31 cellular contexts compared by ENCODE assay signal in genomic region chr6:44854712-44855111, GRCh38.
"Had no signal": no experiment of that assay in that cellular context is flagged by ENCODE, and none has a peak within 500 bp of the region (broad histone marks: within the 10 kb centered on the region; RNA-seq: fewer than 3 reads in every experiment).

No MANE protein-coding gene starts in this region.

- FAIRE-seq: bronchial epithelial cell had no signal

- H3K36me3 Mint-ChIP-seq: activated CD4-positive, alpha-beta memory T cell treated with anti-CD3 and anti-CD28 coated beads for 36 hours had no signal

- ATAC-seq: activated CD4-positive, alpha-beta T cell treated with anti-CD3 and anti-CD28 coated beads for 36 hours; activated CD8-positive, alpha-beta memory T cell treated with anti-CD3 and anti-CD28 coated beads, Interleukin-2, amount 10 ng/mL, durations not matched to agents 7 days and 5 days; activated CD8-positive, alpha-beta T cell treated with anti-CD3 and anti-CD28 coated beads, Interleukin-2, amount 10 ng/mL, durations not matched to agents 7 days and 5 days; activated naive CD8-positive, alpha-beta T cell treated with anti-CD3 and anti-CD28 coated beads, Interleukin-2, amount 50 U/mL, for 24 hours; activated T-cell treated with anti-CD3 and anti-CD28 coated beads, Interleukin-2, amount 50 U/mL, for 72 hours; esophagus mucosa; foreskin keratinocyte; gastrocnemius medialis had no signal

- H3K36me3 ChIP-seq: adrenal gland, ascending aorta, brain microvascular endothelial cell, gastrocnemius medialis, heart right ventricle had no signal

- H3K27ac Mint-ChIP-seq: activated CD4-positive, alpha-beta memory T cell treated with anti-CD3 and anti-CD28 coated beads for 36 hours; activated CD4-positive, alpha-beta T cell treated with anti-CD3 and anti-CD28 coated beads for 36 hours; activated CD4-positive, alpha-beta T cell treated with anti-CD3 and anti-CD28 coated beads, Interleukin-2, amount 10 ng/mL, durations not matched to agents 24 days and 14 days; activated CD8-positive, alpha-beta memory T cell treated with anti-CD3 and anti-CD28 coated beads, Interleukin-2, amount 10 ng/mL, durations not matched to agents 7 days and 5 days; activated CD8-positive, alpha-beta T cell treated with anti-CD3 and anti-CD28 coated beads, Interleukin-2, amount 10 ng/mL, durations not matched to agents 7 days and 5 days; activated naive CD4-positive, alpha-beta T cell treated with anti-CD3 and anti-CD28 coated beads, Interleukin-2, amount 50 U/mL, for 24 hours; activated naive CD8-positive, alpha-beta T cell treated with anti-CD3 and anti-CD28 coated beads for 36 hours; activated naive CD8-positive, alpha-beta T cell treated with anti-CD3 and anti-CD28 coated beads, Interleukin-2, amount 50 U/mL, for 24 hours; activated T-cell treated with anti-CD3 and anti-CD28 coated beads, Interleukin-2, amount 50 U/mL, for 72 hours; dendritic cell treated with granulocyte-macrophage colony-stimulating factor and Interleukin-4, amounts not matched to agents 40 ng/mL and 50 ng/mL, for 4 days; endodermal cell; T-helper 1 cell treated with Interleukin-12 subunit alpha and Interleukin-12 subunit beta and Interleukin-4 antibody, amounts not matched to agents 30 μg/mL and 1 μg/mL, for 36 hours had no signal

- H3K4me3 ChIP-seq: adrenal gland, ascending aorta, coronary artery, dorsolateral prefrontal cortex, gastrocnemius medialis, heart right ventricle had no signal

- H3K9me3 Mint-ChIP-seq: activated CD4-positive, alpha-beta memory T cell treated with anti-CD3 and anti-CD28 coated beads for 36 hours; activated naive CD4-positive, alpha-beta T cell treated with anti-CD3 and anti-CD28 coated beads, Interleukin-2, amount 50 U/mL, for 24 hours; activated naive CD8-positive, alpha-beta T cell treated with anti-CD3 and anti-CD28 coated beads, Interleukin-2, amount 50 U/mL, for 24 hours; activated T-cell treated with anti-CD3 and anti-CD28 coated beads, Interleukin-2, amount 50 U/mL, for 72 hours; central memory CD8-positive, alpha-beta T cell; dendritic cell treated with granulocyte-macrophage colony-stimulating factor and Interleukin-4, amounts not matched to agents 40 ng/mL and 50 ng/mL, for 4 days had no signal

- H3K4me1 ChIP-seq: ascending aorta, foreskin keratinocyte, gastrocnemius medialis had no signal

- H3K27me3 ChIP-seq: adrenal gland, ascending aorta, brain microvascular endothelial cell, dorsolateral prefrontal cortex, foreskin keratinocyte, gastrocnemius medialis, heart right ventricle had no signal

- H3K27me3 Mint-ChIP-seq: activated CD4-positive, alpha-beta memory T cell treated with anti-CD3 and anti-CD28 coated beads for 36 hours; activated CD4-positive, alpha-beta T cell treated with anti-CD3 and anti-CD28 coated beads for 36 hours; activated CD4-positive, alpha-beta T cell treated with anti-CD3 and anti-CD28 coated beads, Interleukin-2, amount 10 ng/mL, durations not matched to agents 24 days and 14 days; activated CD8-positive, alpha-beta memory T cell treated with anti-CD3 and anti-CD28 coated beads, Interleukin-2, amount 10 ng/mL, durations not matched to agents 7 days and 5 days; activated naive CD4-positive, alpha-beta T cell treated with anti-CD3 and anti-CD28 coated beads, Interleukin-2, amount 50 U/mL, for 24 hours; activated naive CD8-positive, alpha-beta T cell treated with anti-CD3 and anti-CD28 coated beads for 36 hours; activated naive CD8-positive, alpha-beta T cell treated with anti-CD3 and anti-CD28 coated beads, Interleukin-2, amount 50 U/mL, for 24 hours; central memory CD8-positive, alpha-beta T cell; dendritic cell treated with granulocyte-macrophage colony-stimulating factor and Interleukin-4, amounts not matched to agents 40 ng/mL and 50 ng/mL, for 4 days had no signal

- H3K27ac ChIP-seq: adrenal gland, ascending aorta, brain microvascular endothelial cell, coronary artery, dorsolateral prefrontal cortex, foreskin keratinocyte, gastrocnemius medialis, heart right ventricle had no signal

- DNase-seq: activated CD4-positive, alpha-beta memory T cell treated with anti-CD3 and anti-CD28 coated beads for 36 hours; activated CD4-positive, alpha-beta T cell treated with anti-CD3 and anti-CD28 coated beads for 36 hours; activated CD4-positive, alpha-beta T cell treated with anti-CD3 and anti-CD28 coated beads, Interleukin-2, amount 10 ng/mL, durations not matched to agents 24 days and 14 days; activated CD4-positive, CD25-positive, alpha-beta regulatory T cell; activated CD4-positive, CD25-positive, alpha-beta regulatory T cell treated with anti-CD3 and anti-CD28 coated beads, Interleukin-2, amount 50 U/mL, for 72 hours; activated CD8-positive, alpha-beta memory T cell treated with anti-CD3 and anti-CD28 coated beads, Interleukin-2, amount 10 ng/mL, durations not matched to agents 7 days and 5 days; activated CD8-positive, alpha-beta memory T cell treated with anti-CD3 and anti-CD28 coated beads, Interleukin-2, amount 50 U/mL, for 4 hours; activated CD8-positive, alpha-beta T cell treated with anti-CD3 and anti-CD28 coated beads, Interleukin-2, amount 10 ng/mL, durations not matched to agents 7 days and 5 days; activated effector memory CD4-positive, alpha-beta T cell treated with Interleukin-2 at 50 U/mL for 16 hours; activated gamma-delta T cell treated with Interleukin-2 at 50 U/mL for 16 hours; activated naive CD4-positive, alpha-beta T cell treated with Interleukin-2 at 50 U/mL for 16 hours; activated naive CD8-positive, alpha-beta T cell treated with anti-CD3 and anti-CD28 coated beads for 36 hours; activated naive CD8-positive, alpha-beta T cell treated with anti-CD3 and anti-CD28 coated beads, Interleukin-2, amount 50 U/mL, for 24 hours; activated T-cell treated with anti-CD3 and anti-CD28 coated beads, Interleukin-2, amount 50 U/mL, for 1 hour; activated T-cell treated with anti-CD3 and anti-CD28 coated beads, Interleukin-2, amount 50 U/mL, for 72 hours; adrenal gland; brain microvascular endothelial cell; dorsolateral prefrontal cortex; effector memory CD4-positive, alpha-beta T cell; endodermal cell; foreskin keratinocyte; gastrocnemius medialis; heart right ventricle had no signal

- H3K4me3 Mint-ChIP-seq: activated CD4-positive, alpha-beta memory T cell treated with anti-CD3 and anti-CD28 coated beads for 36 hours; activated CD4-positive, alpha-beta T cell treated with anti-CD3 and anti-CD28 coated beads for 36 hours; activated CD4-positive, alpha-beta T cell treated with anti-CD3 and anti-CD28 coated beads, Interleukin-2, amount 10 ng/mL, durations not matched to agents 24 days and 14 days; activated CD8-positive, alpha-beta memory T cell treated with anti-CD3 and anti-CD28 coated beads, Interleukin-2, amount 10 ng/mL, durations not matched to agents 7 days and 5 days; activated CD8-positive, alpha-beta T cell treated with anti-CD3 and anti-CD28 coated beads, Interleukin-2, amount 10 ng/mL, durations not matched to agents 7 days and 5 days; activated naive CD4-positive, alpha-beta T cell treated with anti-CD3 and anti-CD28 coated beads, Interleukin-2, amount 50 U/mL, for 24 hours; activated naive CD8-positive, alpha-beta T cell treated with anti-CD3 and anti-CD28 coated beads for 36 hours; activated naive CD8-positive, alpha-beta T cell treated with anti-CD3 and anti-CD28 coated beads, Interleukin-2, amount 50 U/mL, for 24 hours; activated T-cell treated with anti-CD3 and anti-CD28 coated beads, Interleukin-2, amount 50 U/mL, for 72 hours; central memory CD8-positive, alpha-beta T cell; dendritic cell treated with granulocyte-macrophage colony-stimulating factor and Interleukin-4, amounts not matched to agents 40 ng/mL and 50 ng/mL, for 4 days; endodermal cell; T-helper 1 cell treated with Interleukin-12 subunit alpha and Interleukin-12 subunit beta and Interleukin-4 antibody, amounts not matched to agents 30 μg/mL and 1 μg/mL, for 36 hours had no signal

- H3K9me3 ChIP-seq: adrenal gland, ascending aorta, gastrocnemius medialis, heart right ventricle had no signal
